ENCODE assay signal across 15 cellular contexts in genomic region chr20:59134182-59134581, GRCh38. TPM values are rescaled to one million over a fixed set of nuclear protein-coding genes. Genes with fewer than 3 reads are reported as not detected.
DNase-seq lines count a peak whose midpoint lies in the region; ATAC-seq and TF ChIP-seq lines count a peak whose summit lies in the region.
"Had no signal": no experiment of that assay in that cellular context is flagged by ENCODE, and none has a peak within 500 bp of the region (broad histone marks: within the 10 kb centered on the region; RNA-seq: fewer than 3 reads in every experiment).

No MANE protein-coding gene starts in this region.

- H3K4me3 ChIP-seq in HCT116 (replicated peaks in 1 of 2; ENCODE audit: low read depth in 1 of 2, low read length in 2 of 2) (no peak overlapping the region), psoas muscle (no peak overlapping the region)
- H3K4me3 ChIP-seq: BLaER1 had no signal

- H3K79me2 ChIP-seq in HCT116 (ENCODE audit: insufficient read depth, low read length), result no peaks in the 10 kb centered on the region

- no peak overlapping the region for H3K9ac ChIP-seq in HCT116 (ENCODE audit: low read length)
- H3K9ac ChIP-seq: BLaER1 had no signal

- no TSS peak for BruUV-seq in HCT116 (replicated peaks; lab: Mats Ljungman, UMichigan)

- H3K9me3 ChIP-seq in HCT116 (ENCODE audit: control insufficient read depth in 1 of 2, insufficient read depth in 1 of 2, low read depth in 1 of 2, low read length in 2 of 2) (no peaks in the 10 kb centered on the region), psoas muscle (no peaks in the 10 kb centered on the region)
- H3K9me3 ChIP-seq: BLaER1 had no signal

- TF ChIP-seq POLR2A in HCT116 (IDR thresholded peaks at IDR 0.05; ENCODE audit: borderline replicate concordance, extremely low read depth, insufficient read depth, insufficient read length), result no peak

- H3K36me3 ChIP-seq in HCT116 (ENCODE audit: control insufficient read depth in 1 of 2, insufficient read depth in 2 of 2, low read length in 2 of 2) (no peaks in the 10 kb centered on the region), psoas muscle (ENCODE audit: insufficient read depth in 1 of 2, low read depth in 1 of 2) (no peaks in the 10 kb centered on the region)
- H3K36me3 ChIP-seq: BLaER1 had no signal

- TF ChIP-seq CTCF in HCT116 (IDR thresholded peaks at IDR 0.05 in 2 of 3, conservative IDR thresholded peaks at IDR 0.05 in 1 of 3; ENCODE audit: borderline replicate concordance in 1 of 3, insufficient read depth in 1 of 3, low read depth in 2 of 3, low read length in 2 of 3), result no peak
- no peak for TF ChIP-seq CTCF in psoas muscle (IDR thresholded peaks at IDR 0.05)

- no peak for DNase-seq in HCT116 (ENCODE audit: low read depth, low spot score)
- peak; percentile 20 for DNase-seq in KBM-7
- peak; percentile 10 for DNase-seq in RPMI7951 (ENCODE audit: low read depth)
- peak; percentile 47 for DNase-seq in left kidney (ENCODE audit: low read depth, low spot score)
- no peak for DNase-seq in NCI-H510A (lab: John Stamatoyannopoulos, UW)
- no peak for DNase-seq in activated effector memory CD4-positive, alpha-beta T cell treated with anti-CD3 and anti-CD28 coated beads, Interleukin-2, amount 50 U/mL, for 16 hours
- DNase-seq in psoas muscle, result no peak
- DNase-seq: DMS 273 treated with DMSO at 0.1 percent for 48 hours, NCI-H1930, NCI-H2171, NCI-H82, T-helper 2 cell had no signal

- intact Hi-C loops in HCT116 (cut with micrococcal nuclease), result no loop called here
- intact Hi-C loops in psoas muscle (cut with DNase I), result no loop called here

- RAD21 ChIA-PET in HCT116 (lab: Charles Lee; ENCODE audit: low non-redundant PET in 1 of 2, low total read pairs in 2 of 2, uncharacterized antibody in 2 of 2, unreplicated experiment in 2 of 2), result no interaction called here

- no peaks in the 10 kb centered on the region for H3K9me2 ChIP-seq in HCT116 (ENCODE audit: insufficient read depth)

- TF ChIP-seq RAD21 in HCT116 (IDR thresholded peaks at IDR 0.05; ENCODE audit: low read depth), result no peak

- ATAC-seq in HCT116 (no peak), psoas muscle (no peak)

- in situ Hi-C loops in KBM-7 (cut with MboI; ENCODE audit: low pct_unique_long_range_greater_than_20kb, low sequenced_read_pairs), result no loop called here

- no peak overlapping the region for H2AFZ ChIP-seq in HCT116 (ENCODE audit: low read depth, low read length, poor library complexity, severe bottlenecking)

- H3K4me2 ChIP-seq in HCT116 (ENCODE audit: low read length), result no peak overlapping the region
- H3K4me2 ChIP-seq: BLaER1 had no signal

- no peaks in the 10 kb centered on the region for H4K20me1 ChIP-seq in HCT116 (ENCODE audit: insufficient read depth)

- POLR2A ChIA-PET in HCT116 (lab: Charles Lee), result no interaction called here

- WGBS in psoas muscle, 3 donors, result 65 to 76% (median 70%) methylated on average over 5 of the region's 5 CpGs

- H3K4me1 ChIP-seq in HCT116 (ENCODE audit: control insufficient read depth in 1 of 2, insufficient read depth in 2 of 2, low read length in 2 of 2), result no peaks in the 10 kb centered on the region
- H3K4me1 ChIP-seq in psoas muscle, result peaks cover 5% of the 10 kb centered on the region

- CTCF ChIA-PET in HCT116 (lab: Charles Lee), result no interaction called here

- H3K27ac ChIP-seq in HCT116 (ENCODE audit: low read depth, low read length) (no peak overlapping the region), psoas muscle (no peak overlapping the region)
- H3K27ac ChIP-seq: BLaER1 had no signal

- peaks cover 12% of the 10 kb centered on the region for H3K27me3 ChIP-seq in HCT116 (ENCODE audit: insufficient read depth, low read length)
- no peaks in the 10 kb centered on the region for H3K27me3 ChIP-seq in psoas muscle (ENCODE audit: insufficient read depth in 3 of 3, low read length in 2 of 3)
- H3K27me3 ChIP-seq: BLaER1 had no signal

TF ChIP-seq in HCT116, 20 proteins besides CTCF, POLR2A, EP300 and RAD21:
- no peak for TF ChIP-seq CEBPB (IDR thresholded peaks at IDR 0.05; ENCODE audit: low read depth)
- TF ChIP-seq, protein P1, sequence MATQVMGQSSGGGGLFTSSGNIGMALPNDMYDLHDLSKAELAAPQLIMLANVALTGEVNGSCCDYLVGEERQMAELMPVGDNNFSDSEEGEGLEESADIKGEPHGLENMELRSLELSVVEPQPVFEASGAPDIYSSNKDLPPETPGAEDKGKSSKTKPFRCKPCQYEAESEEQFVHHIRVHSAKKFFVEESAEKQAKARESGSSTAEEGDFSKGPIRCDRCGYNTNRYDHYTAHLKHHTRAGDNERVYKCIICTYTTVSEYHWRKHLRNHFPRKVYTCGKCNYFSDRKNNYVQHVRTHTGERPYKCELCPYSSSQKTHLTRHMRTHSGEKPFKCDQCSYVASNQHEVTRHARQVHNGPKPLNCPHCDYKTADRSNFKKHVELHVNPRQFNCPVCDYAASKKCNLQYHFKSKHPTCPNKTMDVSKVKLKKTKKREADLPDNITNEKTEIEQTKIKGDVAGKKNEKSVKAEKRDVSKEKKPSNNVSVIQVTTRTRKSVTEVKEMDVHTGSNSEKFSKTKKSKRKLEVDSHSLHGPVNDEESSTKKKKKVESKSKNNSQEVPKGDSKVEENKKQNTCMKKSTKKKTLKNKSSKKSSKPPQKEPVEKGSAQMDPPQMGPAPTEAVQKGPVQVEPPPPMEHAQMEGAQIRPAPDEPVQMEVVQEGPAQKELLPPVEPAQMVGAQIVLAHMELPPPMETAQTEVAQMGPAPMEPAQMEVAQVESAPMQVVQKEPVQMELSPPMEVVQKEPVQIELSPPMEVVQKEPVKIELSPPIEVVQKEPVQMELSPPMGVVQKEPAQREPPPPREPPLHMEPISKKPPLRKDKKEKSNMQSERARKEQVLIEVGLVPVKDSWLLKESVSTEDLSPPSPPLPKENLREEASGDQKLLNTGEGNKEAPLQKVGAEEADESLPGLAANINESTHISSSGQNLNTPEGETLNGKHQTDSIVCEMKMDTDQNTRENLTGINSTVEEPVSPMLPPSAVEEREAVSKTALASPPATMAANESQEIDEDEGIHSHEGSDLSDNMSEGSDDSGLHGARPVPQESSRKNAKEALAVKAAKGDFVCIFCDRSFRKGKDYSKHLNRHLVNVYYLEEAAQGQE (IDR thresholded peaks at IDR 0.05; ENCODE audit: low read depth), result peak; percentile 37

RNA-seq across cellular contexts. Expression of gene ZNF831, which starts 29.4 kb away (rescaled TPM):
- total RNA-seq in HCT116 (2021; ENCODE audit: unreplicated experiment) (0.15 TPM), psoas muscle (under 1 TPM in 3 of 4 donors, not detected in 1; 0.02 to 0.08 (median 0.07) TPM)
- polyA plus RNA-seq in HCT116 (2012), result 0.04 TPM in 2 replicates
- not detected in 2 replicates for total RNA-seq in RPMI7951 (2014; rRNA removed; shearing (Covaris generic))
- polyA plus RNA-seq in psoas muscle, result under 1 TPM; 0.01 to 0.04 (median 0.01) TPM
- total RNA-seq: Daoy, H4 had no signal

Comparison
In these comparisons a context has a peak if more than half of its experiments do, and no peak if none do; other contexts are left out.
1. DNase-seq: peak in KBM-7 (single experiment), RPMI7951 (single experiment) and left kidney (single experiment); none in HCT116 (single experiment), NCI-H510A (single experiment), activated effector memory CD4-positive, alpha-beta T cell treated with anti-CD3 and anti-CD28 coated beads, Interleukin-2, amount 50 U/mL, for 16 hours (single experiment) and psoas muscle (0 of 2).